In genomic region chrX:47568656-47569295, GRCh38 we compare ENCODE assay signal across 10 cellular contexts. TPM values are rescaled to one million over a fixed set of nuclear protein-coding genes. Genes with fewer than 3 reads are reported as not detected.
DNase-seq lines count a peak whose midpoint lies in the region; ATAC-seq and TF ChIP-seq lines count a peak whose summit lies in the region.
"Had no signal": no experiment of that assay in that cellular context is flagged by ENCODE, and none has a peak within 500 bp of the region (broad histone marks: within the 10 kb centered on the region; RNA-seq: fewer than 3 reads in every experiment).

No MANE protein-coding gene starts in this region.

- peaks cover 12% of the 10 kb centered on the region for H3K79me2 ChIP-seq in PC-3 (ENCODE audit: low read length)

- no peaks in the 10 kb centered on the region for H3K9me3 Mint-ChIP-seq in effector memory CD8-positive, alpha-beta T cell
- H3K9me3 Mint-ChIP-seq: stimulated activated naive CD8-positive, alpha-beta T cell treated with anti-CD3 and anti-CD28 coated beads, Interleukin-15, Interleukin-2, amounts not matched to agents 100 ng/mL and 50 ng/mL, for 24 hours had no signal

- H3K4me2 ChIP-seq in PC-3 (ENCODE audit: low read length): no peak overlapping the region

- peaks cover 0 to 17% of the 10 kb centered on the region in 2 donors for H3K27me3 Mint-ChIP-seq in effector memory CD8-positive, alpha-beta T cell

- DNase-seq in NCI-H2171 treated with DMSO at 0.1 percent for 48 hours (lab: John Stamatoyannopoulos, UW): peak; percentile 3
- no peak for DNase-seq in NCI-H2171 (lab: John Stamatoyannopoulos, UW)
- peak; percentile 40 for DNase-seq in PC-3
- peak; percentile 17 to 38 (median 22) for DNase-seq in effector memory CD8-positive, alpha-beta T cell
- peak; percentile 57 for DNase-seq in stimulated activated CD4-positive, alpha-beta T cell treated with anti-CD3 and anti-CD28 coated beads, Interleukin-15, amount 100 ng/mL, for 24 hours
- DNase-seq in cerebellar cortex (ENCODE audit: low spot score): no peak
- no peak for DNase-seq in AML-193 (lab: John Stamatoyannopoulos, UW)

- no peak overlapping the region for H3K27ac ChIP-seq in PC-3 (ENCODE audit: low read length)

- H3K4me3 ChIP-seq in PC-3 (ENCODE audit: low read length): no peak overlapping the region

- POLR2A ChIA-PET in PC-3 (lab: Charles Lee; ENCODE audit: unreplicated experiment): no interaction called here

- H3K4me1 ChIP-seq in PC-3 (ENCODE audit: insufficient read depth, low read length): peaks cover 21% of the 10 kb centered on the region

- no peaks in the 10 kb centered on the region for H3K9me3 ChIP-seq in PC-3 (ENCODE audit: low read length)

- H2AFZ ChIP-seq in PC-3 (ENCODE audit: low read length): no peak overlapping the region

- no peaks in the 10 kb centered on the region for H4K20me1 ChIP-seq in PC-3 (ENCODE audit: low read length)

- intact Hi-C loops in PC-3 (cut with micrococcal nuclease): no loop called here

- H3F3A ChIP-seq in PC-3 (ENCODE audit: low read length, unreplicated experiment): no peaks in the 10 kb centered on the region

- H3K4me1 Mint-ChIP-seq in effector memory CD8-positive, alpha-beta T cell (ENCODE audit: low read depth in 2 of 2): peaks cover 23 to 26% of the 10 kb centered on the region in 2 donors

- peak; percentile 46; the same call in 1 of the 2 replicates for TF ChIP-seq CTCF in PC-3 (conservative IDR thresholded peaks at IDR 0.05; ENCODE audit: low read depth, low read length)

- CTCF ChIA-PET in PC-3 (lab: Charles Lee): no interaction called here

- H3K27me3 ChIP-seq in PC-3 (ENCODE audit: low read length): no peaks in the 10 kb centered on the region

- H3K9ac ChIP-seq in PC-3 (ENCODE audit: low read length): no peak overlapping the region

- H3K4me3 Mint-ChIP-seq in effector memory CD8-positive, alpha-beta T cell: no peak overlapping the region
- H3K4me3 Mint-ChIP-seq: stimulated activated naive CD8-positive, alpha-beta T cell treated with anti-CD3 and anti-CD28 coated beads, Interleukin-15, Interleukin-2, amounts not matched to agents 100 ng/mL and 50 ng/mL, for 24 hours had no signal

- H3K36me3 Mint-ChIP-seq in effector memory CD8-positive, alpha-beta T cell (ENCODE audit: insufficient read depth): peaks cover 74% of the 10 kb centered on the region

- ATAC-seq in PC-3 (no peak), HG02852 (IDR thresholded peaks at IDR 0.05; ENCODE audit: unreplicated experiment) (no peak)
- ATAC-seq in effector memory CD8-positive, alpha-beta T cell (replicated peaks): peak; percentile 70

- BruUV-seq in PC-3 (replicated peaks; lab: Mats Ljungman, UMichigan): no TSS peak

- H3K9me2 ChIP-seq in PC-3 (replicated peaks; ENCODE audit: low read length): no peaks in the 10 kb centered on the region

- peak overlapping the region in 1 of 2 donors; percentile 73 for H3K27ac Mint-ChIP-seq in effector memory CD8-positive, alpha-beta T cell
- H3K27ac Mint-ChIP-seq: stimulated activated naive CD8-positive, alpha-beta T cell treated with anti-CD3 and anti-CD28 coated beads, Interleukin-15, Interleukin-2, amounts not matched to agents 100 ng/mL and 50 ng/mL, for 24 hours had no signal

- peaks cover 26% of the 10 kb centered on the region for H3K36me3 ChIP-seq in PC-3 (ENCODE audit: low read depth, low read length)

RNA-seq across cellular contexts. Expression of gene ARAF, which starts 7.8 kb away (rescaled TPM):
- 52.6 and 77.1 TPM in 2 replicates for total RNA-seq in PC-3 (2014; rRNA removed)

RNA-seq across cellular contexts. Expression of gene TIMP1, which starts 13.5 kb away (rescaled TPM):
- 207 and 222 TPM in 2 replicates for total RNA-seq in PC-3 (2014; rRNA removed)

RNA-seq across cellular contexts. Expression of gene SYN1, which starts 50.9 kb away (rescaled TPM):
- not detected in 2 replicates for total RNA-seq in PC-3 (2014; rRNA removed)
- total RNA-seq: HT1080 had no signal

Comparison
In these comparisons a context has a peak if more than half of its experiments do, and no peak if none do; other contexts are left out.
1. DNase-seq: peak in NCI-H2171 treated with DMSO at 0.1 percent for 48 hours (single experiment), PC-3 (single experiment), effector memory CD8-positive, alpha-beta T cell (3 of 3) and stimulated activated CD4-positive, alpha-beta T cell treated with anti-CD3 and anti-CD28 coated beads, Interleukin-15, amount 100 ng/mL, for 24 hours (single experiment); none in NCI-H2171 (single experiment), cerebellar cortex (single experiment) and AML-193 (0 of 2).